Comparison of ENCODE assay signal across 11 cellular contexts in genomic region chr14:69259176-69259530, GRCh38. TPM values are rescaled to one million over a fixed set of nuclear protein-coding genes. Genes with fewer than 3 reads are reported as not detected.
A peak's percentile ranks its signal among the peaks of the same experiment; 100 is the strongest.
DNase-seq lines count a peak whose midpoint lies in the region; ATAC-seq and TF ChIP-seq lines count a peak whose summit lies in the region.
"Had no signal": no experiment of that assay in that cellular context is flagged by ENCODE, and none has a peak within 500 bp of the region (broad histone marks: within the 10 kb centered on the region; RNA-seq: fewer than 3 reads in every experiment).

No MANE protein-coding gene starts in this region.

- TF ChIP-seq CTCF in SK-N-SH (IDR thresholded peaks at IDR 0.05) (no peak), smooth muscle cell (IDR thresholded peaks at IDR 0.05; ENCODE audit: borderline replicate concordance, insufficient read depth, poor library complexity, severe bottlenecking) (no peak)

- H3K4me3 ChIP-seq in SK-N-SH (ENCODE audit: low read depth in 2 of 2, low read length in 1 of 2) (peak overlapping the region; percentile 68 to 71), adipocyte (ENCODE audit: low read length) (peak overlapping the region; percentile 73), iPS-18c (ENCODE audit: insufficient read depth, low read depth, low read length) (peak overlapping the region; percentile 71), smooth muscle cell (peak overlapping the region; percentile 68)

- peaks cover 12% of the 10 kb centered on the region for H3F3A ChIP-seq in SK-N-SH (replicated peaks; ENCODE audit: insufficient read depth)
- no peaks in the 10 kb centered on the region for H3F3A ChIP-seq in smooth muscle cell (ENCODE audit: low read depth)

- TF ChIP-seq EP300 in SK-N-SH (IDR thresholded peaks at IDR 0.05; ENCODE audit: borderline replicate concordance in 1 of 2, low read depth in 1 of 2, low read length in 1 of 2), result no peak

- WGBS in SK-N-SH (ENCODE audit: low lambda C conversion rate), result 78% methylated on average over 14 of the region's 14 CpGs
- 24% methylated on average over 14 of the region's 14 CpGs for WGBS in smooth muscle cell (ENCODE audit: low lambda C conversion rate)

- H3K36me3 ChIP-seq in SK-N-SH (replicated peaks in 1 of 2; ENCODE audit: control insufficient read depth in 1 of 2, insufficient read depth in 2 of 2, low read length in 1 of 2), result no peaks in the 10 kb centered on the region
- H3K36me3 ChIP-seq in adipocyte (ENCODE audit: control insufficient read depth, insufficient read depth, low read length, severe bottlenecking), result no peaks in the 10 kb centered on the region
- H3K36me3 ChIP-seq in smooth muscle cell (ENCODE audit: low read depth), result no peaks in the 10 kb centered on the region

- H3K9me3 Mint-ChIP-seq in activated CD4-positive, alpha-beta memory T cell treated with anti-CD3 and anti-CD28 coated beads for 36 hours, result no peaks in the 10 kb centered on the region
- H3K9me3 Mint-ChIP-seq in stimulated activated effector memory CD8-positive, alpha-beta T cell treated with anti-CD3 and anti-CD28 coated beads, Interleukin-12 subunit alpha, Interleukin-12 subunit beta, amount 100 ng/mL, for 72 hours, result no peaks in the 10 kb centered on the region

- H3K27me3 Mint-ChIP-seq in activated CD4-positive, alpha-beta memory T cell treated with anti-CD3 and anti-CD28 coated beads for 36 hours, result peaks cover 43% of the 10 kb centered on the region

- H2AFZ ChIP-seq in SK-N-SH (ENCODE audit: low read depth) (peak overlapping the region; percentile 87; the same call in 1 of the 2 replicates), smooth muscle cell (ENCODE audit: low read depth) (peak overlapping the region; percentile 66)

- no peaks in the 10 kb centered on the region for H3K9me2 ChIP-seq in SK-N-SH

- H3K27ac Mint-ChIP-seq in activated CD4-positive, alpha-beta memory T cell treated with anti-CD3 and anti-CD28 coated beads for 36 hours, result no peak overlapping the region
- no peak overlapping the region for H3K27ac Mint-ChIP-seq in stimulated activated effector memory CD8-positive, alpha-beta T cell treated with anti-CD3 and anti-CD28 coated beads, Interleukin-12 subunit alpha, Interleukin-12 subunit beta, amount 100 ng/mL, for 72 hours
- H3K27ac Mint-ChIP-seq: activated CD8-positive, alpha-beta memory T cell treated with anti-CD3 and anti-CD28 coated beads, Interleukin-2, amount 10 ng/mL, durations not matched to agents 7 days and 5 days had no signal

- H3K27me3 ChIP-seq in SK-N-SH (ENCODE audit: insufficient read depth) (no peaks in the 10 kb centered on the region), adipocyte (replicated peaks; ENCODE audit: control insufficient read depth, insufficient read depth, low read length) (peaks cover 28% of the 10 kb centered on the region), smooth muscle cell (ENCODE audit: low read depth) (peaks cover 95% of the 10 kb centered on the region)

- intact Hi-C loops in activated CD4-positive, alpha-beta memory T cell treated with anti-CD3 and anti-CD28 coated beads for 36 hours (cut with micrococcal nuclease), result no loop called here

- H3K79me2 ChIP-seq in SK-N-SH (ENCODE audit: insufficient read depth), result no peaks in the 10 kb centered on the region
- H3K79me2 ChIP-seq in smooth muscle cell (ENCODE audit: low read depth), result no peaks in the 10 kb centered on the region

- no peaks in the 10 kb centered on the region for H3K36me3 Mint-ChIP-seq in activated CD4-positive, alpha-beta memory T cell treated with anti-CD3 and anti-CD28 coated beads for 36 hours
- H3K36me3 Mint-ChIP-seq in stimulated activated effector memory CD8-positive, alpha-beta T cell treated with anti-CD3 and anti-CD28 coated beads, Interleukin-12 subunit alpha, Interleukin-12 subunit beta, amount 100 ng/mL, for 72 hours, result no peaks in the 10 kb centered on the region
- H3K36me3 Mint-ChIP-seq: activated CD8-positive, alpha-beta memory T cell treated with anti-CD3 and anti-CD28 coated beads, Interleukin-2, amount 10 ng/mL, durations not matched to agents 7 days and 5 days had no signal

- H3K4me1 ChIP-seq in SK-N-SH (ENCODE audit: control insufficient read depth in 1 of 2, insufficient read depth in 2 of 2, low read depth in 1 of 2, low read length in 1 of 2), result peaks cover 13 to 31% of the 10 kb centered on the region in 2 experiments; a peak in 2 of 4 replicates
- H3K4me1 ChIP-seq in adipocyte (ENCODE audit: control insufficient read depth, insufficient read depth, low read length), result peaks cover 25% of the 10 kb centered on the region
- peaks cover 11% of the 10 kb centered on the region for H3K4me1 ChIP-seq in smooth muscle cell (ENCODE audit: low read depth)

- H4K20me1 ChIP-seq in SK-N-SH (ENCODE audit: insufficient read depth) (0 out of 2 replicates have a peak, but pooled peaks cover 4% of the 10 kb centered on the region), smooth muscle cell (ENCODE audit: low read depth) (no peaks in the 10 kb centered on the region)

- H3K4me1 Mint-ChIP-seq in activated CD4-positive, alpha-beta memory T cell treated with anti-CD3 and anti-CD28 coated beads for 36 hours (ENCODE audit: low read depth), result peaks cover 4% of the 10 kb centered on the region
- peaks cover 7% of the 10 kb centered on the region for H3K4me1 Mint-ChIP-seq in stimulated activated effector memory CD8-positive, alpha-beta T cell treated with anti-CD3 and anti-CD28 coated beads, Interleukin-12 subunit alpha, Interleukin-12 subunit beta, amount 100 ng/mL, for 72 hours

- H3K9ac ChIP-seq in SK-N-SH, result no peak overlapping the region
- H3K9ac ChIP-seq in adipocyte (ENCODE audit: low read length), result peak overlapping the region; percentile 22
- no peak overlapping the region for H3K9ac ChIP-seq in smooth muscle cell (ENCODE audit: low read depth)

- H3K27ac ChIP-seq in SK-N-SH (ENCODE audit: low read depth in 2 of 2, low read length in 1 of 2) (no peak overlapping the region), smooth muscle cell (ENCODE audit: low read depth) (no peak overlapping the region)

- peak overlapping the region; percentile 96 for H3K4me2 ChIP-seq in SK-N-SH
- peak overlapping the region; percentile 99 for H3K4me2 ChIP-seq in smooth muscle cell

- H3K4me3 Mint-ChIP-seq in activated CD4-positive, alpha-beta memory T cell treated with anti-CD3 and anti-CD28 coated beads for 36 hours, result no peak overlapping the region
- H3K4me3 Mint-ChIP-seq in stimulated activated effector memory CD8-positive, alpha-beta T cell treated with anti-CD3 and anti-CD28 coated beads, Interleukin-12 subunit alpha, Interleukin-12 subunit beta, amount 100 ng/mL, for 72 hours, result no peak overlapping the region
- H3K4me3 Mint-ChIP-seq: activated CD8-positive, alpha-beta memory T cell treated with anti-CD3 and anti-CD28 coated beads, Interleukin-2, amount 10 ng/mL, durations not matched to agents 7 days and 5 days had no signal

- POLR2A ChIA-PET in SK-N-SH (lab: Yijun Ruan, JAX), result no interaction called here
- POLR2A ChIA-PET in activated CD4-positive, alpha-beta memory T cell treated with anti-CD3 and anti-CD28 coated beads for 36 hours (lab: Charles Lee), result no interaction called here

- no peak for TF ChIP-seq RAD21 in SK-N-SH (IDR thresholded peaks at IDR 0.05; ENCODE audit: low read length)

- H3K9me3 ChIP-seq in SK-N-SH (no peaks in the 10 kb centered on the region), adipocyte (ENCODE audit: control insufficient read depth, low read length) (no peaks in the 10 kb centered on the region), iPS-18c (ENCODE audit: control insufficient read depth, insufficient read depth, low read length) (no peaks in the 10 kb centered on the region), smooth muscle cell (replicated peaks; ENCODE audit: low read depth) (no peaks in the 10 kb centered on the region)

- CTCF ChIA-PET in SK-N-SH (lab: Yijun Ruan, JAX), result interaction anchor here (0.7 to 5.2 kb wide), 19 partner anchors 11 to 200 kb away, joined by 3 to 44 read pairs (median 5); no protein-coding TSS in a partner anchor
- CTCF ChIA-PET in activated CD4-positive, alpha-beta memory T cell treated with anti-CD3 and anti-CD28 coated beads for 36 hours (lab: Charles Lee), result interaction anchor here (1.3 to 6.7 kb wide), 3 partner anchors 16 to 200 kb away, joined by 3 to 42 read pairs (median 4); no protein-coding TSS in a partner anchor

- no peak for DNase-seq in SK-N-SH
- DNase-seq in adipocyte (ENCODE audit: low read depth), result no peak
- DNase-seq in smooth muscle cell (lab: John Stamatoyannopoulos, UW; ENCODE audit: unreplicated experiment), result no peak
- no peak for DNase-seq in activated CD4-positive, alpha-beta memory T cell treated with anti-CD3 and anti-CD28 coated beads for 36 hours
- DNase-seq in NCI-H2107 treated with DMSO at 0.1 percent for 48 hours (lab: John Stamatoyannopoulos, UW; ENCODE audit: unreplicated experiment), result no peak
- no peak for DNase-seq in stimulated activated effector memory CD8-positive, alpha-beta T cell treated with anti-CD3 and anti-CD28 coated beads, Interleukin-12 subunit alpha, Interleukin-12 subunit beta, amount 100 ng/mL, for 72 hours (ENCODE audit: low spot score in 2 of 2)
- DNase-seq: activated CD8-positive, alpha-beta memory T cell treated with anti-CD3 and anti-CD28 coated beads, Interleukin-2, amount 10 ng/mL, durations not matched to agents 7 days and 5 days; cortex of kidney; NCI-H2081 treated with DMSO at 0.1 percent for 48 hours had no signal

- no peak for ATAC-seq in SK-N-SH treated with all-trans-retinoic acid at 6 μM for 48 hours
- ATAC-seq in stimulated activated effector memory CD8-positive, alpha-beta T cell treated with anti-CD3 and anti-CD28 coated beads, Interleukin-12 subunit alpha, Interleukin-12 subunit beta, amount 100 ng/mL, for 72 hours, result no peak

TF ChIP-seq in SK-N-SH, 30 proteins besides CTCF, POLR2A, EP300 and RAD21:
- no peak for TF ChIP-seq YY1 (IDR thresholded peaks at IDR 0.05; ENCODE audit: low read depth)
- TF ChIP-seq SMC3 (IDR thresholded peaks at IDR 0.05; ENCODE audit: low read depth, low read length), result no peak

TF ChIP-seq in SK-N-SH treated with all-trans-retinoic acid at 6 μM for 48 hours, 23 proteins besides CTCF, POLR2A, EP300 and RAD21 (continues in another document):
- TF ChIP-seq BACH2 (CRISPR knock-in tag; IDR thresholded peaks at IDR 0.05; ENCODE audit: borderline replicate concordance), result no peak

RNA-seq across cellular contexts. Expression of gene GALNT16, which starts 0.8 kb away (rescaled TPM):
- polyA plus RNA-seq in SK-N-SH (2012; rRNA removed), result 12.7 and 17.0 TPM in 2 replicates
- 8.9 and 12.4 TPM in 2 replicates for polyA plus RNA-seq in SK-N-SH (2012; cell fraction: cytosol; rRNA removed)
- polyA plus RNA-seq in SK-N-SH (2012; cell fraction: nucleus; rRNA removed), result 22.8 and 32.1 TPM in 2 replicates
- total RNA-seq in smooth muscle cell, result 0.04 and 4.7 TPM in 2 replicates
- 0.54 and 0.58 TPM in 2 replicates for polyA plus RNA-seq in smooth muscle cell
- not detected for total RNA-seq in activated CD4-positive, alpha-beta memory T cell treated with anti-CD3 and anti-CD28 coated beads for 36 hours
